In the genomic region with DNA sequence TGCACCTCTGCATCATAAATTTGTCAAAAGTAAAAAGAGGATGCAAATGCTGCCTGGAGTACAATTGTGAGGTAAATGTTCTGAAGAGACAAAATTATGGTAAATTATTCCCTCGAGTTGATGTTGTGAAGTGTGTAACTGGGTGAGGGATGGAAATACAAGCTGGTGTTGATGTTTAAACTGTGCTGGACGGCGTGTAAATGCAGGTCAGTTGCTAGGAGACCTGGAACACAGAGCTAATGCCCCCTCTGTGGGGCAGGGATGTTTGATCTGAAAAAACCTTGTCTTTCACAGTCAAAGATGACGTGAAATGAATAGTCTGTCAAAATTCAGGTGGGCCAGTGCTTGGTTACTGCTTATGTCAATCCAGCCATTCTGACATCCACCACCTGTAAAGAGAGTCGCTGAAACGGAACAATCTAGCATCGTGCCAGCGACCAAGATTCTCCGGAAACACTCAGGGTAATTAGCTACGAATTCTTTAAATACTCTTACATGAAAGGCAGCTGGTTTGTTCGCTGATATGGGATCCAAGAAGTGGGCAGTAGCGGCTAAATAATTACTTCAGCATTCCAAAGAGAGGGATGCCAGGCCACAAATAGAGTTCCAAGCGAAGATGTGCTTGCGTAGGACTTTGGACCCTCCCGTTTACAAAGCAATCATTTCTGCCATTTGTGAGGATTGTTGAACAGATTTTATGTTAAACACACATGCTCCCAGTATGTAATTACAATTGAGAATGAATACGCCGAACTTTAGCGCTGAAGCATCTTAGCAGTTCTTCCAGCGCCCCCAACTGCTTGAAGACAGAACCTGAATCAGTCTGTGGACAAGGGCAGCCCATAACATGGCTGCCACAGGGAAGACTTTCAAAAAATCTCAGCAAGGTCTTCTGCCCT, we compare ENCODE assay signal across 8 cellular contexts. TPM values are rescaled to one million over a fixed set of nuclear protein-coding genes. Genes with fewer than 3 reads are reported as not detected.
A peak's percentile ranks its signal among the peaks of the same experiment; 100 is the strongest.
DNase-seq lines count a peak whose midpoint lies in the region; ATAC-seq and TF ChIP-seq lines count a peak whose summit lies in the region.

No MANE protein-coding gene starts in this region.

- no peaks in the 10 kb centered on the region for H3K27me3 ChIP-seq in aorta (ENCODE audit: control insufficient read depth in 1 of 2, insufficient read depth in 2 of 2, low read length in 1 of 2)
- peaks cover 7% of the 10 kb centered on the region for H3K27me3 ChIP-seq in gastroesophageal sphincter

- H3K4me3 ChIP-seq in coronary artery (peak overlapping the region; percentile 53), aorta (ENCODE audit: low read length in 2 of 2) (no peak overlapping the region), gastroesophageal sphincter (no peak overlapping the region)

- H3K9me3 ChIP-seq in aorta (ENCODE audit: control insufficient read depth, low read length) = no peaks in the 10 kb centered on the region
- no peaks in the 10 kb centered on the region for H3K9me3 ChIP-seq in gastroesophageal sphincter

- H3K36me3 ChIP-seq in aorta (ENCODE audit: control insufficient read depth in 1 of 2, insufficient read depth in 2 of 2, low read length in 1 of 2) = no peaks in the 10 kb centered on the region
- H3K36me3 ChIP-seq in gastroesophageal sphincter = no peaks in the 10 kb centered on the region

- TF ChIP-seq POLR2A in gastroesophageal sphincter (IDR thresholded peaks at IDR 0.05) = no peak

- DNase-seq in DMS153 treated with DMSO at 0.1 percent for 48 hours (lab: John Stamatoyannopoulos, UW; ENCODE audit: unreplicated experiment) = peak; percentile 51
- DNase-seq in NCI-H2196 treated with DMSO at 0.1 percent for 48 hours (lab: John Stamatoyannopoulos, UW; ENCODE audit: unreplicated experiment) = peak; percentile 23
- no peak for DNase-seq in coronary artery (ENCODE audit: low spot score)
- DNase-seq in myocyte (ENCODE audit: low read depth) = peak; percentile 74
- no peak for DNase-seq in aorta
- no peak for DNase-seq in posterior vena cava (ENCODE audit: low spot score)

- no peak for TF ChIP-seq EP300 in gastroesophageal sphincter (IDR thresholded peaks at IDR 0.05)

- no peak for ATAC-seq in GM18870 (IDR thresholded peaks at IDR 0.05; ENCODE audit: unreplicated experiment)
- ATAC-seq in aorta (ENCODE audit: low FRiP score) = no peak
- ATAC-seq in gastroesophageal sphincter = no peak

- TF ChIP-seq CTCF in coronary artery (IDR thresholded peaks at IDR 0.05) = peak; percentile 13
- no peak for TF ChIP-seq CTCF in gastroesophageal sphincter (IDR thresholded peaks at IDR 0.05)

- WGBS in aorta, 2 donors = 46 to 59% methylated on average over 19 of the region's 19 CpGs
- WGBS in gastroesophageal sphincter (ENCODE audit: low coverage in 1 of 2), 2 donors = 36 to 48% methylated on average over 19 of the region's 19 CpGs

- H3K4me1 ChIP-seq in aorta (ENCODE audit: control insufficient read depth in 1 of 2, insufficient read depth in 2 of 2, low read length in 2 of 2) (no peaks in the 10 kb centered on the region), gastroesophageal sphincter (no peaks in the 10 kb centered on the region)

- intact Hi-C loops in aorta (cut with DNase I) (loop anchor here in 1 of 2 donors (5.0 kb wide), 1 partner anchor 1026 kb away; no protein-coding TSS in a partner anchor), posterior vena cava (cut with DNase I) (no loop called here)

- H3K27ac ChIP-seq in coronary artery (no peak overlapping the region), aorta (ENCODE audit: low read depth in 1 of 2, low read length in 2 of 2) (no peak overlapping the region), gastroesophageal sphincter (no peak overlapping the region)

RNA-seq across cellular contexts. Expression of gene ASB4, which starts 7.4 kb away (rescaled TPM):
- 0.35 TPM in 1 of 2 replicates, not detected in the other for total RNA-seq in myocyte
- polyA plus RNA-seq in myocyte (2012) = 0.24 TPM
- not detected for total RNA-seq in aorta
- not detected for polyA plus RNA-seq in aorta
- under 1 TPM in 1 of 2 donors, not detected in 1; 0.24 TPM for total RNA-seq in posterior vena cava
- total RNA-seq in gastroesophageal sphincter = not detected

RNA-seq across cellular contexts. Expression of gene PON2, which starts 43.6 kb away (rescaled TPM):
- total RNA-seq in myocyte (178 and 213 TPM in 2 replicates), aorta (10 to 100 TPM; 44.3 to 59.4 TPM), posterior vena cava (10 to 100 TPM; 39.1 to 49.8 TPM), gastroesophageal sphincter (100 to 1,000 TPM in 1 of 4 donors, 10 to 100 TPM in 3; 53.9 to 110 (median 58.2) TPM)
- polyA plus RNA-seq in myocyte (2012) = 92.0 TPM
- 10 to 100 TPM; 27.9 to 60.3 TPM for polyA plus RNA-seq in aorta

Comparison
In these comparisons a context has a peak if more than half of its experiments do, and no peak if none do; other contexts are left out.
1. DNase-seq: peak in DMS153 treated with DMSO at 0.1 percent for 48 hours (single experiment), NCI-H2196 treated with DMSO at 0.1 percent for 48 hours (single experiment) and myocyte (single experiment); none in coronary artery (single experiment), aorta (0 of 2) and posterior vena cava (single experiment).